In genomic region chr14:54440870-54441868, GRCh38 we compare ENCODE assay signal across 8 cellular contexts. TPM values are rescaled to one million over a fixed set of nuclear protein-coding genes. Genes with fewer than 3 reads are reported as not detected.
DNase-seq lines count a peak whose midpoint lies in the region; ATAC-seq and TF ChIP-seq lines count a peak whose summit lies in the region.

Gene CNIH1 (minus strand): TSS chr14:54441374. CDS start chr14:54441327, 47 bp downstream.

- CTCF ChIA-PET in activated CD8-positive, alpha-beta memory T cell treated with anti-CD3 and anti-CD28 coated beads for 36 hours (lab: Charles Lee) = interaction anchor here (0.7 to 0.8 kb wide), 2 partner anchors 15 to 728 kb away, joined by 3 read pairs; no protein-coding TSS in a partner anchor

- DNase-seq in COLO829 (ENCODE audit: low spot score) (peak; percentile 93), GM20000 (ENCODE audit: low spot score) (peak; percentile 98), HT-29 (ENCODE audit: low spot score) (peak; percentile 91), mesenchymal stem cell (peak; percentile 93)
- peak; percentile 86 for DNase-seq in NK-92 treated with Interleukin-12 subunit alpha and Interleukin-12 subunit beta, amount 100 ng/mL, for 24 hours (lab: John Stamatoyannopoulos, UW)
- peak; percentile 94 to 97 (median 97) for DNase-seq in effector memory CD8-positive, alpha-beta T cell
- peak; percentile 88 for DNase-seq in stimulated activated CD8-positive, alpha-beta memory T cell treated with anti-CD3 and anti-CD28 coated beads, Interleukin-15, amount 100 ng/mL, for 1 hour (ENCODE audit: low read depth)

- peak within 1 kb of the TSS; percentile 80 for H3K4me2 ChIP-seq in mesenchymal stem cell (ENCODE audit: low read length, poor library complexity, severe bottlenecking)

- H2AFZ ChIP-seq in mesenchymal stem cell (ENCODE audit: low read depth, low read length) = peak within 1 kb of the TSS; percentile 98

- H3K27ac ChIP-seq in mesenchymal stem cell (ENCODE audit: low read length, poor library complexity, severe bottlenecking) = peak within 1 kb of the TSS; percentile 85

- peaks cover 26 to 42% of the 10 kb centered on the region in 2 donors for H3K4me1 Mint-ChIP-seq in effector memory CD8-positive, alpha-beta T cell (ENCODE audit: low read depth in 2 of 2)

- peak; percentile 94 for TF ChIP-seq CTCF in GM20000 (IDR thresholded peaks at IDR 0.05; ENCODE audit: extremely low read depth, missing control alignments)

- H3K9me3 ChIP-seq in mesenchymal stem cell (ENCODE audit: control insufficient read depth, low read length) = no peaks in the 10 kb centered on the region

- H3K79me1 ChIP-seq in mesenchymal stem cell (replicated peaks; ENCODE audit: low read length, poor library complexity, severe bottlenecking) = peaks cover 1% of the 10 kb centered on the region

- H2BK15ac ChIP-seq in mesenchymal stem cell (ENCODE audit: low read depth, poor library complexity, severe bottlenecking) = peak within 1 kb of the TSS; percentile 15

- 3% methylated on average over 76 of the region's 100 CpGs for WGBS in mesenchymal stem cell

- peaks cover 15% of the 10 kb centered on the region for H3K36me3 Mint-ChIP-seq in effector memory CD8-positive, alpha-beta T cell (ENCODE audit: insufficient read depth)

- H3K14ac ChIP-seq in mesenchymal stem cell (ENCODE audit: low read length in 2 of 2) = peak within 1 kb of the TSS in 1 of 2 experiments; percentile 78

- peak within 1 kb of the TSS; percentile 85 to 93 for H3K4me3 Mint-ChIP-seq in effector memory CD8-positive, alpha-beta T cell

- peaks cover 4% of the 10 kb centered on the region for H3K4me1 ChIP-seq in mesenchymal stem cell (ENCODE audit: control insufficient read depth, insufficient read depth, low read depth, low read length)

- H3K9ac ChIP-seq in mesenchymal stem cell (ENCODE audit: low read length) = peak within 1 kb of the TSS; percentile 99

- peak within 1 kb of the TSS; percentile 29 for H2BK120ac ChIP-seq in mesenchymal stem cell (ENCODE audit: low read depth, low read length)

- peak within 1 kb of the TSS; percentile 79 for H4K91ac ChIP-seq in mesenchymal stem cell (ENCODE audit: low read length)

- H3K9me3 Mint-ChIP-seq in effector memory CD8-positive, alpha-beta T cell = no peaks in the 10 kb centered on the region

- peaks cover 10 to 15% of the 10 kb centered on the region in 2 donors for H3K27me3 Mint-ChIP-seq in effector memory CD8-positive, alpha-beta T cell

- peak; percentile 94 for ATAC-seq in effector memory CD8-positive, alpha-beta T cell (replicated peaks)

- H3K4ac ChIP-seq in mesenchymal stem cell (ENCODE audit: low read depth in 1 of 2, low read length in 2 of 2) = peak within 1 kb of the TSS; percentile 49 to 93

- POLR2A ChIA-PET in activated CD8-positive, alpha-beta memory T cell treated with anti-CD3 and anti-CD28 coated beads for 36 hours (lab: Charles Lee) = interaction anchor here (0.6 kb wide), 1 partner anchor 1182 kb away, joined by 3 read pairs; no protein-coding TSS in a partner anchor

- H3K27me3 ChIP-seq in mesenchymal stem cell (ENCODE audit: control insufficient read depth in 1 of 2, insufficient read depth in 1 of 2, low read length in 2 of 2) = no peaks in the 10 kb centered on the region

- peak within 1 kb of the TSS; percentile 73 to 97 for H3K4me3 ChIP-seq in mesenchymal stem cell (ENCODE audit: insufficient read depth in 1 of 2, low read depth in 1 of 2, low read length in 2 of 2)

- no peaks in the 10 kb centered on the region for H3K36me3 ChIP-seq in mesenchymal stem cell (ENCODE audit: control insufficient read depth in 1 of 2, insufficient read depth in 2 of 2, low read depth in 1 of 2, low read length in 2 of 2)

- peak within 1 kb of the TSS in 1 of 2 experiments; percentile 77 for H2BK12ac ChIP-seq in mesenchymal stem cell (ENCODE audit: low read length in 2 of 2)

- H3K27ac Mint-ChIP-seq in effector memory CD8-positive, alpha-beta T cell = peak within 1 kb of the TSS; percentile 88 to 97

- H2AK5ac ChIP-seq in mesenchymal stem cell (ENCODE audit: low read length, severe bottlenecking) = no peak within 1 kb of the TSS

- H3K23ac ChIP-seq in mesenchymal stem cell (ENCODE audit: low read length in 2 of 2) = peak within 1 kb of the TSS in 1 of 2 experiments; percentile 97

- H4K8ac ChIP-seq in mesenchymal stem cell (ENCODE audit: low read length) = peak within 1 kb of the TSS; percentile 10

- peak within 1 kb of the TSS; percentile 81 to 100 for H3K18ac ChIP-seq in mesenchymal stem cell (ENCODE audit: low read depth in 1 of 2, low read length in 2 of 2)

- peak within 1 kb of the TSS; percentile 95 for H2BK5ac ChIP-seq in mesenchymal stem cell (ENCODE audit: low read depth, low read length, poor library complexity, severe bottlenecking)

RNA-seq across cellular contexts. Expression of gene CNIH1, which starts in this region (rescaled TPM):
- 23.0 and 41.3 TPM in 2 replicates for total RNA-seq in HT-29 (2014; rRNA removed; shearing (Covaris generic))
- 100 to 1,000 TPM; 106 to 109 TPM for total RNA-seq in activated CD8-positive, alpha-beta memory T cell treated with anti-CD3 and anti-CD28 coated beads for 36 hours
- polyA plus RNA-seq in mesenchymal stem cell (2013, experiment 1 of 2) = 195 TPM
- 199 TPM for polyA plus RNA-seq in mesenchymal stem cell (2013, experiment 2 of 2)

Comparison
In these comparisons a context has a peak if more than half of its experiments do, and no peak if none do; other contexts are left out.
1. Peak in every context shown above with its lines: DNase-seq, ATAC-seq, H3K4me3 ChIP-seq and H3K27ac ChIP-seq.